Comparison of ENCODE assay signal across 28 cellular contexts in the genomic region with DNA sequence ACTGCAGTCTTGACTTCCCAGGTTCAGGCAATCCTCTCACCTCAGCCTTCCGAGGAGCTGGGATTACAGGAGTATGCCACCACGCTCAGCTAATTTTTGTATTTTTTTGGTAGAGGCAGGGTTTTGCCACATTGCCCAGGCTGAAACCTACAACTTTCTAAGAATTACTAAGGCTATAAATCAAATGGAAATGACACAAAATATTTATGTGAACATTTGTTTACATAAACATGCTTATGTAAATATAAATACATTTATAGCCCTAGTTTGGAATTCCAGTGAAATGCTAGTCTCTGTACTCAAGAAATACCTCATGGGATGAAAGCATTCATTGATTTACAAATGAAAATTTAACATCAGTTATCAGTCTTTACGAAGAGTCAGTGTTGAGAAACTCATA.
"Had no signal": no experiment of that assay in that cellular context is flagged by ENCODE, and none has a peak within 500 bp of the region (broad histone marks: within the 10 kb centered on the region; RNA-seq: fewer than 3 reads in every experiment).

No MANE protein-coding gene starts in this region.

- H3K27me3 ChIP-seq: dorsolateral prefrontal cortex, esophagus squamous epithelium, gastrocnemius medialis, heart right ventricle, left lung had no signal

- H3K9me3 ChIP-seq: esophagus squamous epithelium, gastrocnemius medialis, heart right ventricle, left lung, lower lobe of right lung, mucosa of descending colon had no signal

- FAIRE-seq: colon, endometrium, islet of Langerhans, keratinocyte had no signal

- H3K27ac ChIP-seq: coronary artery, epithelial cell of prostate, esophagus squamous epithelium, gastrocnemius medialis, heart right ventricle, left lung, lower lobe of right lung had no signal

- H3K4me1 ChIP-seq: esophagus squamous epithelium, gastrocnemius medialis, left lung, lower lobe of right lung had no signal

- DNase-seq: dermis blood vessel endothelial cell; dorsolateral prefrontal cortex; effector CD8-positive, alpha-beta T cell; effector memory CD8-positive, alpha-beta T cell; endodermal cell; erythroblast; esophagus squamous epithelium; foreskin fibroblast; foreskin melanocyte; gastrocnemius medialis; glutamatergic neuron; head of caudate nucleus; heart right ventricle; hippocampal formation; left cardiac atrium; left lung; left ventricle myocardium superior; lower lobe of right lung; mesenchymal stem cell; mucosa of descending colon; naive B cell had no signal

- ATAC-seq: effector memory CD8-positive, alpha-beta T cell; esophagus mucosa; gastrocnemius medialis; heart right ventricle; left cardiac atrium; left lung; left ventricle myocardium superior; lower lobe of right lung; mucosa of descending colon had no signal

- H3K4me3 ChIP-seq: coronary artery, dorsolateral prefrontal cortex, esophagus squamous epithelium, gastrocnemius medialis, heart right ventricle, left lung, lower lobe of right lung, mucosa of descending colon had no signal
